In the genomic region with DNA sequence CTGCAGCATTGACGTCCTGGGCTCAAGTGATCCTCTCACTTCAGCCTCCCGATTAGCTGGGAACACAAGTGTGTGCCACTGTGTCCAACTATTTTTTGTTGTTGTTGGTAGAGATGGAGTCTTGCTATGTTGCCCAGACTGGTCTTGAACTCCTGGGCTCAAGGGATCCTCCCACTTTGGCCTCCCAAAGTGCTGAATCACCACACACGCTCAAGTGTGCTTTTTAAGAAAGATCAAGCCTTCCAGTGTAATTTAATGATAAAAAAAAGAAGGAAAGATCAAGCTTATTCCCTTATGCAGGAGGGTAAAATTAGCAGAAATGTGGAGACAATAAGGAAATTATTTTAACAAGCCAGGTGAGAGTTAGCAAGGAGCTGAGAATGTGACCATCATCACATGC, we compare ENCODE assay signal across 29 cellular contexts.
A peak's percentile ranks its signal among the peaks of the same experiment; 100 is the strongest.
DNase-seq lines count a peak whose midpoint lies in the region; ATAC-seq, FAIRE-seq and TF ChIP-seq lines count a peak whose summit lies in the region.
"Had no signal": no experiment of that assay in that cellular context is flagged by ENCODE, and none has a peak within 500 bp of the region (broad histone marks: within the 10 kb centered on the region; RNA-seq: fewer than 3 reads in every experiment).

No MANE protein-coding gene starts in this region.

- no peak for TF ChIP-seq EP300 in K562 (IDR thresholded peaks at IDR 0.05; ENCODE audit: low read length)

- 9% methylated on average over 3 of the region's 3 CpGs for WGBS in K562 (ENCODE audit: insufficient coverage, low coverage, missing lambda C conversion rate)

- H3K9ac ChIP-seq in K562 (ENCODE audit: insufficient read depth in 1 of 2, low read depth in 2 of 2, low read length in 2 of 2): peak overlapping the region in 1 of 2 experiments; percentile 31; a peak in 1 of 4 replicates
- H3K9ac ChIP-seq: BLaER1; BLaER1 treated with 17β-estradiol and CSF1 and Interleukin-3, amounts not matched to agents 10 nM and 100 nM had no signal

- no TSS peak for BruUV-seq in K562 (replicated peaks; lab: Mats Ljungman, UMichigan)

- H3K9me1 ChIP-seq in K562 (ENCODE audit: control insufficient read depth, insufficient read depth, low read length): no peaks in the 10 kb centered on the region

- H3K36me3 ChIP-seq in K562 (ENCODE audit: control insufficient read depth, insufficient read depth, low read length): no peaks in the 10 kb centered on the region
- H3K36me3 ChIP-seq in SJCRH30: no peaks in the 10 kb centered on the region
- H3K36me3 ChIP-seq: BE2C; BLaER1; BLaER1 treated with 17β-estradiol and CSF1 and Interleukin-3, amounts not matched to agents 10 nM and 100 nM had no signal

- H3K4me1 ChIP-seq in K562 (replicated peaks in 1 of 2; ENCODE audit: control insufficient read depth in 2 of 2, insufficient read depth in 2 of 2, low read length in 2 of 2) (peaks cover 0 to 5% of the 10 kb centered on the region in 2 experiments; a peak in 3 of 5 replicates), SJCRH30 (no peaks in the 10 kb centered on the region)
- H3K4me1 ChIP-seq: A549, BE2C, Caco-2 had no signal

- H4K20me1 ChIP-seq in K562 (replicated peaks; ENCODE audit: control insufficient read depth, insufficient read depth, low read length): no peaks in the 10 kb centered on the region; the same call in 1 of the 2 replicates
- H4K20me1 ChIP-seq: BLaER1; BLaER1 treated with 17β-estradiol and CSF1 and Interleukin-3, amounts not matched to agents 10 nM and 100 nM had no signal

- intact Hi-C loops in K562 (cut with micrococcal nuclease): no loop called here

- no peaks in the 10 kb centered on the region for H3K79me2 ChIP-seq in K562 (ENCODE audit: control insufficient read depth, insufficient read depth, low read length)

- in situ Hi-C loops in K562 (cut with MboI): loop anchor here (5.0 to 25.0 kb wide), 2 partner anchors 264 to 504 kb away; no protein-coding TSS in a partner anchor

- FAIRE-seq in K562 (lab: Jason Lieb, UNC): peak; percentile 19
- FAIRE-seq: A204.1, A549, D721Med had no signal

- ATAC-seq in K562: no peak
- ATAC-seq: A549; CD8-positive, alpha-beta T cell had no signal

- H3K4me2 ChIP-seq in K562 (ENCODE audit: insufficient read depth, low read length): no peak overlapping the region
- H3K4me2 ChIP-seq: A549; BLaER1; BLaER1 treated with 17β-estradiol and CSF1 and Interleukin-3, amounts not matched to agents 10 nM and 100 nM had no signal

- H3K4me3 ChIP-seq in K562: no peak overlapping the region
- no peak overlapping the region for H3K4me3 ChIP-seq in SJCRH30
- H3K4me3 ChIP-seq: A549; BLaER1; BLaER1 treated with 17β-estradiol and CSF1 and Interleukin-3, amounts not matched to agents 10 nM and 100 nM had no signal

- CTCF ChIA-PET in K562 (lab: Yijun Ruan, JAX; ENCODE audit: low intra/inter-chr PET ratio): interaction anchor here (2.4 kb wide), 1 partner anchor 258 kb away, joined by 6 read pairs; no protein-coding TSS in a partner anchor

- TF ChIP-seq RAD21 in K562 (CRISPR knock-in tag; conservative IDR thresholded peaks at IDR 0.05 in 1 of 2, IDR thresholded peaks at IDR 0.05 in 1 of 2): no peak

- DNase-seq in K562 (ENCODE audit: extremely low read depth in 1 of 4, low spot score in 3 of 4): no peak
- no peak for DNase-seq in SJCRH30
- DNase-seq: 8988T; ACHN; AML-193; BE2C; C1 segment of cervical spinal cord; Caco-2; Calu3; CD4-positive, alpha-beta memory T cell; CD4-positive, alpha-beta T cell; CD4-positive, CD25-positive, alpha-beta regulatory T cell; CD8-positive, alpha-beta memory T cell; CD8-positive, alpha-beta T cell; COR-L47; DMS 273 treated with DMSO at 0.1 percent for 48 hours; DMS153; DMS53; DMS79; DMS79 treated with DMSO at 0.1 percent for 48 hours; DND-41; EL had no signal

- TF ChIP-seq POLR2A in K562 (conservative IDR thresholded peaks at IDR 0.05): no peak

- no peak for TF ChIP-seq CTCF in K562 (IDR thresholded peaks at IDR 0.05 in 2 of 3, conservative IDR thresholded peaks at IDR 0.05 in 1 of 3; ENCODE audit: insufficient read depth in 2 of 3, low read depth in 1 of 3, low read length in 3 of 3)

- H3K27ac ChIP-seq in K562 (ENCODE audit: extremely low read depth, low read depth, low read length) (no peak overlapping the region), SJCRH30 (no peak overlapping the region)
- H3K27ac ChIP-seq: 22Rv1; A549; BLaER1; BLaER1 treated with 17β-estradiol and CSF1 and Interleukin-3, amounts not matched to agents 10 nM and 100 nM; C4-2B had no signal

- H3K9me3 ChIP-seq in K562 (replicated peaks; ENCODE audit: control insufficient read depth, insufficient read depth, low read depth, low read length) (no peaks in the 10 kb centered on the region), SJCRH30 (replicated peaks) (peaks cover 4% of the 10 kb centered on the region; the same call in 1 of the 2 replicates)
- H3K9me3 ChIP-seq: A549; BE2C; BLaER1; BLaER1 treated with 17β-estradiol and CSF1 and Interleukin-3, amounts not matched to agents 10 nM and 100 nM; Caco-2 had no signal

- peak overlapping the region; percentile 74 for H2AFZ ChIP-seq in K562 (ENCODE audit: low read depth, low read length)

- H3K27me3 ChIP-seq in K562 (ENCODE audit: control insufficient read depth in 2 of 2, insufficient read depth in 2 of 2, low read length in 2 of 2) (no peaks in the 10 kb centered on the region), SJCRH30 (no peaks in the 10 kb centered on the region)
- H3K27me3 ChIP-seq: BE2C; BLaER1; BLaER1 treated with 17β-estradiol and CSF1 and Interleukin-3, amounts not matched to agents 10 nM and 100 nM had no signal

- POLR2A ChIA-PET in K562 (lab: Yijun Ruan, JAX): interaction anchor here (0.6 to 1.1 kb wide), 5 partner anchors 9 to 61 kb away, joined by 3 to 5 read pairs (median 3); no protein-coding TSS in a partner anchor

TF ChIP-seq in K562, 482 proteins besides CTCF, POLR2A, EP300 and RAD21:
- TF ChIP-seq, protein P1, sequence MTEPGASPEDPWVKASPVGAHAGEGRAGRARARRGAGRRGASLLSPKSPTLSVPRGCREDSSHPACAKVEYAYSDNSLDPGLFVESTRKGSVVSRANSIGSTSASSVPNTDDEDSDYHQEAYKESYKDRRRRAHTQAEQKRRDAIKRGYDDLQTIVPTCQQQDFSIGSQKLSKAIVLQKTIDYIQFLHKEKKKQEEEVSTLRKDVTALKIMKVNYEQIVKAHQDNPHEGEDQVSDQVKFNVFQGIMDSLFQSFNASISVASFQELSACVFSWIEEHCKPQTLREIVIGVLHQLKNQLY (CRISPR knock-in tag; conservative IDR thresholded peaks at IDR 0.05): no peak
- peak; percentile 75 for TF ChIP-seq ZNF316 (IDR thresholded peaks at IDR 0.05)
- peak; percentile 67 for TF ChIP-seq MAFG (tag; conservative IDR thresholded peaks at IDR 0.05)
- TF ChIP-seq ZNF121 (CRISPR knock-in tag; conservative IDR thresholded peaks at IDR 0.05): 0 out of 2 replicates have a peak, but pooled peaks have one; percentile 27
- no peak for TF ChIP-seq TAF15 (IDR thresholded peaks at IDR 0.05; ENCODE audit: low read depth, low read length)
- TF ChIP-seq THRAP3 (IDR thresholded peaks at IDR 0.05; ENCODE audit: borderline replicate concordance): no peak
- TF ChIP-seq NFE2 (IDR thresholded peaks at IDR 0.05; ENCODE audit: low read depth): peak; percentile 74
- TF ChIP-seq PRPF4 (IDR thresholded peaks at IDR 0.05; ENCODE audit: insufficient read depth, low read depth, low read length, poor library complexity, severe bottlenecking): no peak
- TF ChIP-seq BCOR (IDR thresholded peaks at IDR 0.05): 0 out of 2 replicates have a peak, but pooled peaks have one; percentile 36
- TF ChIP-seq BHLHE40 (IDR thresholded peaks at IDR 0.05; ENCODE audit: low read length): no peak
- no peak for TF ChIP-seq HDAC3 (IDR thresholded peaks at IDR 0.05; ENCODE audit: borderline replicate concordance, partially characterized antibody)
- TF ChIP-seq C11orf30 (IDR thresholded peaks at IDR 0.05; ENCODE audit: low read depth): peak; percentile 70
- TF ChIP-seq, protein P2, sequence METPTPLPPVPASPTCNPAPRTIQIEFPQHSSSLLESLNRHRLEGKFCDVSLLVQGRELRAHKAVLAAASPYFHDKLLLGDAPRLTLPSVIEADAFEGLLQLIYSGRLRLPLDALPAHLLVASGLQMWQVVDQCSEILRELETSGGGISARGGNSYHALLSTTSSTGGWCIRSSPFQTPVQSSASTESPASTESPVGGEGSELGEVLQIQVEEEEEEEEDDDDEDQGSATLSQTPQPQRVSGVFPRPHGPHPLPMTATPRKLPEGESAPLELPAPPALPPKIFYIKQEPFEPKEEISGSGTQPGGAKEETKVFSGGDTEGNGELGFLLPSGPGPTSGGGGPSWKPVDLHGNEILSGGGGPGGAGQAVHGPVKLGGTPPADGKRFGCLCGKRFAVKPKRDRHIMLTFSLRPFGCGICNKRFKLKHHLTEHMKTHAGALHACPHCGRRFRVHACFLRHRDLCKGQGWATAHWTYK (CRISPR knock-in tag; IDR thresholded peaks at IDR 0.05): no peak
- TF ChIP-seq CBX8 (IDR thresholded peaks at IDR 0.05; ENCODE audit: borderline replicate concordance, extremely low read depth, low read depth, low read length, poor library complexity, severe bottlenecking): no peak
